8 cellular contexts compared by ENCODE assay signal in the genomic region with DNA sequence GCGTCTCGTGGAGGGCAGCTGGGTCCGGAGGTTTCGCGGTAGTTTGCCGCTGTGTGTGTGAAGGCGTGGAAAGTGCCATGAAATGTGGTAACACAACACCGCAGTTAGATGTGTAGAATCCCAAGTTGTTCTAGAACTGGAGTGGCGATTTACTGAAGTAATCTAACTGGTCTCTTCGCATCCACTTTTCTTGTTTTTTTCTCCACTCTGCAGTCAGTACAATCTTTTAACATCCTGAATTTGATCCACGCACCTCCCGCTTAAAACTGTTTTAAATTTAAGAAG. TPM values are rescaled to one million over a fixed set of nuclear protein-coding genes. Genes with fewer than 3 reads are reported as not detected.
DNase-seq lines count a peak whose midpoint lies in the region; ATAC-seq and TF ChIP-seq lines count a peak whose summit lies in the region.

No MANE protein-coding gene starts in this region.

- H3K4me1 ChIP-seq in skeletal muscle satellite cell (ENCODE audit: control insufficient read depth, insufficient read depth, low read length): peaks cover 7% of the 10 kb centered on the region

- H3K9me3 ChIP-seq in skeletal muscle satellite cell (replicated peaks; ENCODE audit: low read length): no peaks in the 10 kb centered on the region

- no peaks in the 10 kb centered on the region for H3K36me3 ChIP-seq in skeletal muscle satellite cell (ENCODE audit: insufficient read depth, low read length)

- ATAC-seq in SK-N-SH treated with all-trans-retinoic acid at 6 μM for 48 hours: peak; percentile 37
- ATAC-seq in GM21526 (IDR thresholded peaks at IDR 0.05; ENCODE audit: low FRiP score, unreplicated experiment): no peak

- peak overlapping the region; percentile 72 for H3K4me3 ChIP-seq in skeletal muscle satellite cell (ENCODE audit: low read length)

- H3K4me2 ChIP-seq in skeletal muscle satellite cell (ENCODE audit: low read length): peak overlapping the region; percentile 81

- DNase-seq in NCI-H1092 treated with DMSO at 0.1 percent for 48 hours (lab: John Stamatoyannopoulos, UW) (peak; percentile 40), NCI-H1092 (lab: John Stamatoyannopoulos, UW) (no peak), fibroblast of peridontal ligament (ENCODE audit: extremely low read depth) (peak; percentile 33), NCI-H146 treated with DMSO at 0.1 percent for 48 hours (lab: John Stamatoyannopoulos, UW; ENCODE audit: unreplicated experiment) (no peak), UCSD-AML1 (lab: John Stamatoyannopoulos, UW; ENCODE audit: unreplicated experiment) (no peak)

- H3K27me3 ChIP-seq in skeletal muscle satellite cell (ENCODE audit: control insufficient read depth, insufficient read depth, low read length): no peaks in the 10 kb centered on the region

- H3K9ac ChIP-seq in skeletal muscle satellite cell (ENCODE audit: low read depth, low read length): peak overlapping the region; percentile 81

TF ChIP-seq in SK-N-SH treated with all-trans-retinoic acid at 6 μM for 48 hours, 23 proteins besides CTCF, POLR2A, EP300 and RAD21:
- TF ChIP-seq ZFP30 (CRISPR knock-in tag; IDR thresholded peaks at IDR 0.05): no peak
- TF ChIP-seq OSR1 (CRISPR knock-in tag; IDR thresholded peaks at IDR 0.05): no peak
- no peak for TF ChIP-seq ARNTL (CRISPR knock-in tag; IDR thresholded peaks at IDR 0.05; ENCODE audit: borderline replicate concordance, low read depth)
- no peak for TF ChIP-seq ESRRG (CRISPR knock-in tag; IDR thresholded peaks at IDR 0.05)
- no peak for TF ChIP-seq PPARA (CRISPR knock-in tag; IDR thresholded peaks at IDR 0.05; ENCODE audit: borderline replicate concordance)
- TF ChIP-seq, protein P1, sequence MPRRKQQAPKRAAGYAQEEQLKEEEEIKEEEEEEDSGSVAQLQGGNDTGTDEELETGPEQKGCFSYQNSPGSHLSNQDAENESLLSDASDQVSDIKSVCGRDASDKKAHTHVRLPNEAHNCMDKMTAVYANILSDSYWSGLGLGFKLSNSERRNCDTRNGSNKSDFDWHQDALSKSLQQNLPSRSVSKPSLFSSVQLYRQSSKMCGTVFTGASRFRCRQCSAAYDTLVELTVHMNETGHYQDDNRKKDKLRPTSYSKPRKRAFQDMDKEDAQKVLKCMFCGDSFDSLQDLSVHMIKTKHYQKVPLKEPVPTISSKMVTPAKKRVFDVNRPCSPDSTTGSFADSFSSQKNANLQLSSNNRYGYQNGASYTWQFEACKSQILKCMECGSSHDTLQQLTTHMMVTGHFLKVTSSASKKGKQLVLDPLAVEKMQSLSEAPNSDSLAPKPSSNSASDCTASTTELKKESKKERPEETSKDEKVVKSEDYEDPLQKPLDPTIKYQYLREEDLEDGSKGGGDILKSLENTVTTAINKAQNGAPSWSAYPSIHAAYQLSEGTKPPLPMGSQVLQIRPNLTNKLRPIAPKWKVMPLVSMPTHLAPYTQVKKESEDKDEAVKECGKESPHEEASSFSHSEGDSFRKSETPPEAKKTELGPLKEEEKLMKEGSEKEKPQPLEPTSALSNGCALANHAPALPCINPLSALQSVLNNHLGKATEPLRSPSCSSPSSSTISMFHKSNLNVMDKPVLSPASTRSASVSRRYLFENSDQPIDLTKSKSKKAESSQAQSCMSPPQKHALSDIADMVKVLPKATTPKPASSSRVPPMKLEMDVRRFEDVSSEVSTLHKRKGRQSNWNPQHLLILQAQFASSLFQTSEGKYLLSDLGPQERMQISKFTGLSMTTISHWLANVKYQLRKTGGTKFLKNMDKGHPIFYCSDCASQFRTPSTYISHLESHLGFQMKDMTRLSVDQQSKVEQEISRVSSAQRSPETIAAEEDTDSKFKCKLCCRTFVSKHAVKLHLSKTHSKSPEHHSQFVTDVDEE (CRISPR knock-in tag; IDR thresholded peaks at IDR 0.05): no peak
- TF ChIP-seq CSDC2 (CRISPR knock-in tag; IDR thresholded peaks at IDR 0.05): no peak
- TF ChIP-seq, protein P2, sequence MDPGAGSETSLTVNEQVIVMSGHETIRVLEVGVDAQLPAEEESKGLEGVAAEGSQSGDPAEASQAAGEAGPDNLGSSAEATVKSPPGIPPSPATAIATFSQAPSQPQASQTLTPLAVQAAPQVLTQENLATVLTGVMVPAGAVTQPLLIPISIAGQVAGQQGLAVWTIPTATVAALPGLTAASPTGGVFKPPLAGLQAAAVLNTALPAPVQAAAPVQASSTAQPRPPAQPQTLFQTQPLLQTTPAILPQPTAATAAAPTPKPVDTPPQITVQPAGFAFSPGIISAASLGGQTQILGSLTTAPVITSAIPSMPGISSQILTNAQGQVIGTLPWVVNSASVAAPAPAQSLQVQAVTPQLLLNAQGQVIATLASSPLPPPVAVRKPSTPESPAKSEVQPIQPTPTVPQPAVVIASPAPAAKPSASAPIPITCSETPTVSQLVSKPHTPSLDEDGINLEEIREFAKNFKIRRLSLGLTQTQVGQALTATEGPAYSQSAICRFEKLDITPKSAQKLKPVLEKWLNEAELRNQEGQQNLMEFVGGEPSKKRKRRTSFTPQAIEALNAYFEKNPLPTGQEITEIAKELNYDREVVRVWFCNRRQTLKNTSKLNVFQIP (CRISPR knock-in tag; IDR thresholded peaks at IDR 0.05; ENCODE audit: borderline replicate concordance, low read depth): no peak

RNA-seq across cellular contexts. Expression of a gene that starts 0.5 kb away (rescaled TPM):
- 11.7 and 13.8 TPM in 2 replicates for total RNA-seq in skeletal muscle satellite cell (2012; rRNA removed)

RNA-seq across cellular contexts. Expression of a gene that starts 0.7 kb away (rescaled TPM):
- 16.2 and 16.6 TPM in 2 replicates for total RNA-seq in skeletal muscle satellite cell (2012; rRNA removed)

Comparison
In these comparisons a context has a peak if more than half of its experiments do, and no peak if none do; other contexts are left out.
1. DNase-seq: peak in NCI-H1092 treated with DMSO at 0.1 percent for 48 hours (single experiment) and fibroblast of peridontal ligament (single experiment); none in NCI-H1092 (single experiment), NCI-H146 treated with DMSO at 0.1 percent for 48 hours (single experiment) and UCSD-AML1 (single experiment).